In the genomic region with DNA sequence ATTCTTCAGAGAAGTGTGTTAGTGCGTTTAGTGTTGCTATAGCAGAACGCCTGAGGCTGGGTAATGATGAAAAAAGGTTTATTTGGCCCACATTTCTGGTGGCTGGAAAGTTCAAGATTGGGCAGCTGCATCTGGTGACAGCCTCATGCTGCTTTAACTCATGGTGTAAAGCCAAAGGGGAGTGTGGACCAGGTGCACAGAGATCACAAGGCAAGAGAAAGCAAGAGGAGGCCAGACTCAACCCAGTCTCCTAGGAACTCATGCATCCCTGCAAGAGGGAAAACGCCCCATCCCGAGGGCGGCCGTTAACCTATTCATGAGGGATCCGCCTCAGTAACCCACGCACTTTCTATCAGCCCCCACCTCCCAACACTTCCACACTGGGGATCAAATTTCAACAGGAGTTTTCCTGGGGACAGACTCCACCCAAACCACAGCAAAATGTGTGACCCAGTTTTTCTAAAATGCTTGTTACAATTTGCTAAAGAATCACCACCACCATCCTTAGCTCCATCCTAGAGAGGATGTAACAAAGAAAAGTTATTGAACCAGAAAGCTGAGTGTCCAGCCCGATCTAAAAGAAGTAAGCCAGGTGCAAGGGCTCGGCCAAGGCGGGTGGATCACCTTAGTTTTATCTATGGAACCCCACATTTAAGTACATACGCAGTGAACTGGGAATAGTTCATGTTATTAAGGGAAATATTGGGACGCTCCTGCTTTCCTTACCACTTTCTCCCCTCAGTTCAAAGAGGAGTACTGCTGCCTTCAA, we compare ENCODE assay signal across 12 cellular contexts.
DNase-seq lines count a peak whose midpoint lies in the region; ATAC-seq, FAIRE-seq and TF ChIP-seq lines count a peak whose summit lies in the region.
"Had no signal": no experiment of that assay in that cellular context is flagged by ENCODE, and none has a peak within 500 bp of the region (broad histone marks: within the 10 kb centered on the region; RNA-seq: fewer than 3 reads in every experiment).

No MANE protein-coding gene starts in this region.

- H3K27me3 ChIP-seq in H9 (ENCODE audit: insufficient read depth, low read length) (no peaks in the 10 kb centered on the region), K562 (ENCODE audit: control insufficient read depth in 2 of 2, insufficient read depth in 2 of 2, low read length in 2 of 2) (no peaks in the 10 kb centered on the region)
- H3K27me3 ChIP-seq: colonic mucosa had no signal

- no peak overlapping the region for H3K18ac ChIP-seq in H9 (ENCODE audit: insufficient read length, low read depth, low read length)

- CTCF ChIA-PET in K562 (lab: Yijun Ruan, JAX; ENCODE audit: low intra/inter-chr PET ratio) = no interaction called here

- peak overlapping the region; percentile 73 to 96 (median 81) for H3K27ac Mint-ChIP-seq in H9
- H3K27ac Mint-ChIP-seq: activated T-cell treated with anti-CD3 and anti-CD28 coated beads, Interleukin-2, amount 50 U/mL, for 72 hours had no signal

- H2BK120ac ChIP-seq in H9 (ENCODE audit: low read depth, low read length, poor library complexity, severe bottlenecking) = no peak overlapping the region

- H3K23ac ChIP-seq in H9 (ENCODE audit: insufficient read length, low read depth, low read length) = no peak overlapping the region

- H3K9me3 Mint-ChIP-seq in H9 = no peaks in the 10 kb centered on the region
- H3K9me3 Mint-ChIP-seq: CD4-positive, CD25-positive, alpha-beta regulatory T cell had no signal

- TF ChIP-seq RAD21 in K562 (CRISPR knock-in tag; conservative IDR thresholded peaks at IDR 0.05 in 1 of 2, IDR thresholded peaks at IDR 0.05 in 1 of 2) = no peak; a peak in 1 of 4 replicates

- POLR2A ChIA-PET in K562 (lab: Yijun Ruan, JAX) = interaction anchor here (0.6 to 1.2 kb wide), 4 partner anchors 8 to 408 kb away, joined by 3 to 4 read pairs (median 3); no protein-coding TSS in a partner anchor

- H3K9ac ChIP-seq in H9 (ENCODE audit: extremely low read depth, insufficient read length, low read length) = no peak overlapping the region
- H3K9ac ChIP-seq in K562 (ENCODE audit: insufficient read depth in 1 of 2, low read depth in 2 of 2, low read length in 2 of 2) = peak overlapping the region in 1 of 2 experiments; percentile 34; a peak in 2 of 4 replicates

- TF ChIP-seq POLR2A in K562 (conservative IDR thresholded peaks at IDR 0.05) = peak; percentile 65

- H3K27me3 Mint-ChIP-seq in H9 (ENCODE audit: low read depth) = no peaks in the 10 kb centered on the region
- H3K27me3 Mint-ChIP-seq: CD4-positive, CD25-positive, alpha-beta regulatory T cell had no signal

- H3K36me3 Mint-ChIP-seq in H9 (ENCODE audit: insufficient read depth in 1 of 3, low read depth in 3 of 3) = no peaks in the 10 kb centered on the region
- H3K36me3 Mint-ChIP-seq: CD4-positive, CD25-positive, alpha-beta regulatory T cell had no signal

- no peak for TF ChIP-seq CTCF in H9 (conservative IDR thresholded peaks at IDR 0.05)
- TF ChIP-seq CTCF in K562 (IDR thresholded peaks at IDR 0.05 in 2 of 3, conservative IDR thresholded peaks at IDR 0.05 in 1 of 3; ENCODE audit: insufficient read depth in 2 of 3, low read depth in 1 of 3, low read length in 3 of 3) = no peak

- no peak overlapping the region for H2BK15ac ChIP-seq in H9 (ENCODE audit: low read depth, low read length)

- no peaks in the 10 kb centered on the region for H3K79me1 ChIP-seq in H9 (ENCODE audit: insufficient read depth, low read depth, low read length, poor library complexity, severe bottlenecking)

- H3K9me3 ChIP-seq in H9 (ENCODE audit: control insufficient read depth, low read depth, low read length) (no peaks in the 10 kb centered on the region), K562 (replicated peaks; ENCODE audit: control insufficient read depth, insufficient read depth, low read depth, low read length) (no peaks in the 10 kb centered on the region)
- H3K9me3 ChIP-seq: colonic mucosa had no signal

- no peaks in the 10 kb centered on the region for H3K23me2 ChIP-seq in H9 (ENCODE audit: insufficient read length, low read depth, low read length, poor library complexity, severe bottlenecking)

- no peaks in the 10 kb centered on the region for H3K9me1 ChIP-seq in K562 (ENCODE audit: control insufficient read depth, insufficient read depth, low read length)

- no TSS peak for BruUV-seq in K562 (replicated peaks; lab: Mats Ljungman, UMichigan)

- no peak overlapping the region for H3K4ac ChIP-seq in H9 (ENCODE audit: low read depth, low read length)

- H3K27ac ChIP-seq in H9 (ENCODE audit: insufficient read length, low read depth, low read length) (no peak overlapping the region), K562 (ENCODE audit: extremely low read depth, low read depth, low read length) (peak overlapping the region; percentile 75)
- H3K27ac ChIP-seq: colonic mucosa, VCaP had no signal

- H2BK20ac ChIP-seq in H9 (ENCODE audit: low read depth, low read length, poor library complexity, severe bottlenecking) = no peak overlapping the region

- H4K20me1 ChIP-seq in H9 (ENCODE audit: control insufficient read depth, insufficient read depth, insufficient read length) = no peaks in the 10 kb centered on the region
- no peaks in the 10 kb centered on the region for H4K20me1 ChIP-seq in K562 (replicated peaks; ENCODE audit: control insufficient read depth, insufficient read depth, low read length)

- H3K14ac ChIP-seq in H9 (ENCODE audit: insufficient read depth, low read length) = no peak overlapping the region

- no peak overlapping the region for H2BK5ac ChIP-seq in H9 (ENCODE audit: insufficient read length, low read length)

- peaks cover 18% of the 10 kb centered on the region; the same call in 2 of the 3 replicates for H3K36me3 ChIP-seq in K562 (ENCODE audit: control insufficient read depth, insufficient read depth, low read length)
- H3K36me3 ChIP-seq: colonic mucosa had no signal

- DNase-seq in H9 (no peak), K562 (ENCODE audit: extremely low read depth in 1 of 4, low spot score in 3 of 4) (peak; percentile 26 to 86 (median 54)), hypothalamus (lab: John Stamatoyannopoulos, UW) (peak in 28 of 51 donors; percentile 10 to 84 (median 48)), renal cortical epithelial cell (ENCODE audit: low read depth) (peak; percentile 86), RPMI8226 (no peak), NCI-H446 treated with DMSO at 0.1 percent for 48 hours (lab: John Stamatoyannopoulos, UW) (no peak)
- DNase-seq: activated T-cell treated with anti-CD3 and anti-CD28 coated beads, Interleukin-2, amount 50 U/mL, for 72 hours; CD4-positive, CD25-positive, alpha-beta regulatory T cell; colonic mucosa had no signal

- intact Hi-C loops in K562 (cut with micrococcal nuclease) = loop anchor here (2.0 kb wide), 2 partner anchors 160 to 398 kb away; no protein-coding TSS in a partner anchor

- H3K79me2 ChIP-seq in H9 (ENCODE audit: insufficient read depth, low read length) (no peaks in the 10 kb centered on the region), K562 (ENCODE audit: control insufficient read depth, insufficient read depth, low read length) (no peaks in the 10 kb centered on the region)

- H3T11ph ChIP-seq in H9 (ENCODE audit: low read length) = no peak overlapping the region

- FAIRE-seq in K562 (lab: Jason Lieb, UNC) = peak; percentile 60

- no peak overlapping the region for H2AFZ ChIP-seq in H9 (ENCODE audit: low read length)
- H2AFZ ChIP-seq in K562 (ENCODE audit: low read depth, low read length) = peak overlapping the region; percentile 73

- WGBS in H9 (ENCODE audit: extremely low coverage, insufficient read length, low lambda C conversion rate) = no CpG with 5 or more reads among the region's 13 CpGs
- 6% methylated on average over 13 of the region's 13 CpGs for WGBS in K562 (ENCODE audit: insufficient coverage, low coverage, missing lambda C conversion rate)

- H3K56ac ChIP-seq in H9 (ENCODE audit: insufficient read length, low read depth, low read length) = no peak overlapping the region

- no peak overlapping the region for H4K8ac ChIP-seq in H9 (replicated peaks; ENCODE audit: insufficient read length, low read depth, low read length)

- H4K91ac ChIP-seq in H9 (ENCODE audit: insufficient read length, low read depth, low read length) = no peak overlapping the region

- H3K4me3 Mint-ChIP-seq in H9 = no peak overlapping the region; a peak in 1 of 5 replicates
- H3K4me3 Mint-ChIP-seq: activated T-cell treated with anti-CD3 and anti-CD28 coated beads, Interleukin-2, amount 50 U/mL, for 72 hours had no signal

- in situ Hi-C loops in K562 (cut with MboI) = no loop called here

- H2BK12ac ChIP-seq in H9 (ENCODE audit: insufficient read length, low read depth, low read length) = no peak overlapping the region

- H3K4me1 ChIP-seq in H9 (ENCODE audit: insufficient read depth, low read length) (no peaks in the 10 kb centered on the region; the same call in 1 of the 2 replicates), K562 (replicated peaks in 1 of 2; ENCODE audit: control insufficient read depth in 2 of 2, insufficient read depth in 2 of 2, low read length in 2 of 2) (peaks cover 6 to 44% of the 10 kb centered on the region in 2 experiments)
- H3K4me1 ChIP-seq: colonic mucosa had no signal

- peak; percentile 79 for ATAC-seq in K562
- no peak for ATAC-seq in HG02970 (IDR thresholded peaks at IDR 0.05; ENCODE audit: low FRiP score, unreplicated experiment)
- ATAC-seq in HG03175 (IDR thresholded peaks at IDR 0.05; ENCODE audit: unreplicated experiment) = no peak
- ATAC-seq: activated T-cell treated with anti-CD3 and anti-CD28 coated beads, Interleukin-2, amount 50 U/mL, for 72 hours had no signal

- TF ChIP-seq EP300 in K562 (IDR thresholded peaks at IDR 0.05; ENCODE audit: low read length) = peak; percentile 55; the same call in 1 of the 2 replicates

- H4K5ac ChIP-seq in H9 (ENCODE audit: insufficient read length, low read depth, low read length) = no peak overlapping the region

- H3K4me2 ChIP-seq in H9 (ENCODE audit: insufficient read depth, insufficient read length, low read length) (no peak overlapping the region), K562 (ENCODE audit: insufficient read depth, low read length) (peak overlapping the region; percentile 65)

- no peak overlapping the region for H2AK5ac ChIP-seq in H9 (ENCODE audit: insufficient read length, low read length)

- H3K4me3 ChIP-seq in K562 = no peak overlapping the region
- H3K4me3 ChIP-seq: colonic mucosa had no signal

- H3K4me1 Mint-ChIP-seq in H9 = peaks cover 38 to 43% of the 10 kb centered on the region in 2 experiments

TF ChIP-seq in K562, 482 proteins besides CTCF, POLR2A, EP300 and RAD21 (continues in another document):
- no peak for TF ChIP-seq PHTF2 (CRISPR knock-in tag; IDR thresholded peaks at IDR 0.05)
- no peak for TF ChIP-seq CEBPG (CRISPR knock-in tag; IDR thresholded peaks at IDR 0.05)
- TF ChIP-seq CEBPG (tag; conservative IDR thresholded peaks at IDR 0.05 in 1 of 2, IDR thresholded peaks at IDR 0.05 in 1 of 2) = no peak
- TF ChIP-seq GTF2E2 (tag; IDR thresholded peaks at IDR 0.05) = no peak
- TF ChIP-seq DMBX1 (CRISPR knock-in tag; IDR thresholded peaks at IDR 0.05; ENCODE audit: borderline replicate concordance) = 0 out of 2 replicates have a peak, but pooled peaks have one; percentile 64
- TF ChIP-seq HNRNPH1 (optimal IDR thresholded peaks at IDR 0.05; ENCODE audit: low read depth, low read length) = no peak
- no peak for TF ChIP-seq FOXK2 (conservative IDR thresholded peaks at IDR 0.05 in 1 of 2, IDR thresholded peaks at IDR 0.05 in 1 of 2; ENCODE audit: low read depth in 2 of 2)
- peak; percentile 9; the same call in 1 of the 2 replicates for TF ChIP-seq ZNF316 (IDR thresholded peaks at IDR 0.05)
- no peak for TF ChIP-seq JUNB (CRISPR knock-in tag; conservative IDR thresholded peaks at IDR 0.05)

Comparison
In these comparisons a context has a peak if more than half of its experiments do, and no peak if none do; other contexts are left out.
1. DNase-seq: peak in K562 (4 of 4), hypothalamus (28 of 51) and renal cortical epithelial cell (single experiment); none in H9 (single experiment), RPMI8226 (single experiment) and NCI-H446 treated with DMSO at 0.1 percent for 48 hours (single experiment).